Comparison of ENCODE assay signal across 1 cellular context in the genomic region with DNA sequence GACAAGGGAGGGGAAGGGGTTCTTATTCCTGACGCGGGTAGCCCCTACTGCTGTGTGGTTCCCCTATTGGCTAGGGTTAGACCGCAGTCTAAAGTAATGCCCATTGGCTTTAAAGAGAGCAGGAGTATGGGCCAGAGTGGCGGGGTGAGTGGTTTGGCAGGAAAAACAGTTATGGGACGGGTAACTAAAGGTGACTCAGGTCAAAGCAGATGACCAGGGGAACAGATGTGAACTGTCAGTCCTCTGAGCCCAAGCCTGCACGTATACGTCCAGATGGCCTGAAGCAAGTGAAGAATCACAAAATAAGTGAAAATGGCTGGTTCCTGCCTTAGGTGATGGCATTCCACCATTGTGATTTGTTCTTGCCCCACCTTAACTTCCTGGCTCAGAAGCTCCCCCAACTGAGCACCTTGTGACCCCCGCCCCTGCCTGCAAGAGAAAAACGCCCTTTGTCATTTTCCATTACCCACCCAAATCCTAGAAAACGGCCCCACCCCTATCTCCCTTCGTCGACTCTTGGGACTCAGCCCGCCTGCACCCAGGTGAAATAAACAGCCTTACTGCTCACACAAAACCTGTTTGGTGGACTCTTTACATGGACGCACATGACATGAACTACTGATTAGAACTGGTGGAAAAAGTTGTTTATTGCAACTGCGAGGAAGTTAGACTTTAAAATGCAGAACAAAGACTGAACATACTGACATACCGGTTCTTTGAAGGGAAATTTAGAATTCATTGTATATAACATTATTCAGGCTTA.
TF ChIP-seq lines count a peak whose summit lies in the region.

No MANE protein-coding gene starts in this region.

TF ChIP-seq in GM12878, 131 proteins besides CTCF, POLR2A, EP300 and RAD21:
- no peak for TF ChIP-seq ZSCAN29 (IDR thresholded peaks at IDR 0.05)
- no peak for TF ChIP-seq CHD2 (IDR thresholded peaks at IDR 0.05; ENCODE audit: borderline replicate concordance, low read depth, low read length)
- no peak for TF ChIP-seq NBN (IDR thresholded peaks at IDR 0.05)
- TF ChIP-seq ETV6 (conservative IDR thresholded peaks at IDR 0.05 in 1 of 2, IDR thresholded peaks at IDR 0.05 in 1 of 2; ENCODE audit: borderline replicate concordance in 1 of 2, low read depth in 1 of 2): no peak
- no peak for TF ChIP-seq ZNF24 (IDR thresholded peaks at IDR 0.05)
- TF ChIP-seq HCFC1 (IDR thresholded peaks at IDR 0.05; ENCODE audit: low read length): no peak
- TF ChIP-seq NFYA (IDR thresholded peaks at IDR 0.05; ENCODE audit: borderline replicate concordance, low read depth, low read length): no peak
- no peak for TF ChIP-seq FOXM1 (IDR thresholded peaks at IDR 0.05; ENCODE audit: low read depth, low read length)
